Comparison of ENCODE assay signal across 1 cellular context in the genomic region with DNA sequence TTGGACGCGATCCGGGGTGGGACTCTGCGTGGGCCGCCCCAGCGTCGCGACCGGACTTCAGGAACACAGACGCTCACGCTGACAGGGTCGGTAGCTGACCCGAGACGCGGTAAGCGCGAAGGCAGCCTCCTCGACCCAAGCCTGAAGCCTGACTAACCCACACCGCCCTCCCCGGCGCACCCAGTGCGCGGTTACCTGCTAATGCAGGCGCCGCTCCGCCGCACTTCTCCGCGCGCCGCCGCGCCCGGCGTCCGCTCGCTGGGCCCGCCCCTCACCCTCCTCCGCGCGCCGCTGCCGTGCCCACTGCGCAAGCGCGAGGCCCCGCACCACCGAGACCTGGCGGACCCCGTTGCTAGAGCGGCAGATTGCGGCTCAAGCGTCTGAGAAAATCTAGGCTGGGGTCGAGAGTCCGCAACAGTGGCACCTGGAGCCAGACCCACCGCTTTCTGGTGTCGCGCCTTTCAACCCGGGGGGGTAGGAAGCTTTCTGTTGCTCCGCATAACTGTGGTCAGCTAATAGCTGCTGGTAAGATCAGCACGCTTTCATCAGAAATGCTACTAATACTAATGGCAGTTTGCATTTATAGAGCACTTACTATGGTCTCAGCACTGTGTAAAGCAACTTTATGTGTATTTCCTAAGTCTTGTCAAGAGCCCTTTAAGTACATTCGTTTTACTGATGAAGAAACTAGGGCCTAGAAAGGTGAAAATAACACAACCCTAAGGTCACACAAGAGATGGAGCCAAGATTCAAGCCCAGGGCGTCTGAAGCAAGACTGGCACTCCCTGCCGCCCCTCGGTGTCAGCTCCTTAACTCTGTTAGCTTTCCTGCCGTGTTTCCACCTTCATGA.
A peak's percentile ranks its signal among the peaks of the same experiment; 100 is the strongest.
TF ChIP-seq lines count a peak whose summit lies in the region.

A gene with protein sequence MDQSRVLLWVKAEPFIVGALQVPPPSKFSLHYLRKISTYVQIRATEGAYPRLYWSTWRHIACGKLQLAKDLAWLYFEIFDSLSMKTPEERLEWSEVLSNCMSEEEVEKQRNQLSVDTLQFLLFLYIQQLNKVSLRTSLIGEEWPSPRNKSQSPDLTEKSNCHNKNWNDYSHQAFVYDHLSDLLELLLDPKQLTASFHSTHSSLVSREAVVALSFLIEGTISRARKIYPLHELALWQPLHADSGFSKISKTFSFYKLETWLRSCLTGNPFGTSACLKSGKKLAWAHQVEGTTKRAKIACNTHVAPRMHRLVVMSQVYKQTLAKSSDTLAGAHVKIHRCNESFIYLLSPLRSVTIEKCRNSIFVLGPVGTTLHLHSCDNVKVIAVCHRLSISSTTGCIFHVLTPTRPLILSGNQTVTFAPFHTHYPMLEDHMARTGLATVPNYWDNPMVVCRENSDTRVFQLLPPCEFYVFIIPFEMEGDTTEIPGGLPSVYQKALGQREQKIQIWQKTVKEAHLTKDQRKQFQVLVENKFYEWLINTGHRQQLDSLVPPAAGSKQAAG (minus strand): TSS at position 268 of the 850 bp plus-strand sequence. CDS start 3,010 bp downstream, outside the sequence.

TF ChIP-seq in Ishikawa, 13 proteins besides CTCF, POLR2A, EP300 and RAD21 (continued from another document):
- TF ChIP-seq, protein P1, sequence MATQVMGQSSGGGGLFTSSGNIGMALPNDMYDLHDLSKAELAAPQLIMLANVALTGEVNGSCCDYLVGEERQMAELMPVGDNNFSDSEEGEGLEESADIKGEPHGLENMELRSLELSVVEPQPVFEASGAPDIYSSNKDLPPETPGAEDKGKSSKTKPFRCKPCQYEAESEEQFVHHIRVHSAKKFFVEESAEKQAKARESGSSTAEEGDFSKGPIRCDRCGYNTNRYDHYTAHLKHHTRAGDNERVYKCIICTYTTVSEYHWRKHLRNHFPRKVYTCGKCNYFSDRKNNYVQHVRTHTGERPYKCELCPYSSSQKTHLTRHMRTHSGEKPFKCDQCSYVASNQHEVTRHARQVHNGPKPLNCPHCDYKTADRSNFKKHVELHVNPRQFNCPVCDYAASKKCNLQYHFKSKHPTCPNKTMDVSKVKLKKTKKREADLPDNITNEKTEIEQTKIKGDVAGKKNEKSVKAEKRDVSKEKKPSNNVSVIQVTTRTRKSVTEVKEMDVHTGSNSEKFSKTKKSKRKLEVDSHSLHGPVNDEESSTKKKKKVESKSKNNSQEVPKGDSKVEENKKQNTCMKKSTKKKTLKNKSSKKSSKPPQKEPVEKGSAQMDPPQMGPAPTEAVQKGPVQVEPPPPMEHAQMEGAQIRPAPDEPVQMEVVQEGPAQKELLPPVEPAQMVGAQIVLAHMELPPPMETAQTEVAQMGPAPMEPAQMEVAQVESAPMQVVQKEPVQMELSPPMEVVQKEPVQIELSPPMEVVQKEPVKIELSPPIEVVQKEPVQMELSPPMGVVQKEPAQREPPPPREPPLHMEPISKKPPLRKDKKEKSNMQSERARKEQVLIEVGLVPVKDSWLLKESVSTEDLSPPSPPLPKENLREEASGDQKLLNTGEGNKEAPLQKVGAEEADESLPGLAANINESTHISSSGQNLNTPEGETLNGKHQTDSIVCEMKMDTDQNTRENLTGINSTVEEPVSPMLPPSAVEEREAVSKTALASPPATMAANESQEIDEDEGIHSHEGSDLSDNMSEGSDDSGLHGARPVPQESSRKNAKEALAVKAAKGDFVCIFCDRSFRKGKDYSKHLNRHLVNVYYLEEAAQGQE (IDR thresholded peaks at IDR 0.05; ENCODE audit: low read depth), result 0 out of 2 replicates have a peak, but pooled peaks have one; percentile 4
- TF ChIP-seq TAF1 (IDR thresholded peaks at IDR 0.05; ENCODE audit: low read depth) (peak; percentile 96), ZBTB7A (IDR thresholded peaks at IDR 0.05; ENCODE audit: low read depth) (peak; percentile 72; the same call in 1 of the 2 replicates)
